Comparison of ENCODE assay signal across 10 cellular contexts in the genomic region with DNA sequence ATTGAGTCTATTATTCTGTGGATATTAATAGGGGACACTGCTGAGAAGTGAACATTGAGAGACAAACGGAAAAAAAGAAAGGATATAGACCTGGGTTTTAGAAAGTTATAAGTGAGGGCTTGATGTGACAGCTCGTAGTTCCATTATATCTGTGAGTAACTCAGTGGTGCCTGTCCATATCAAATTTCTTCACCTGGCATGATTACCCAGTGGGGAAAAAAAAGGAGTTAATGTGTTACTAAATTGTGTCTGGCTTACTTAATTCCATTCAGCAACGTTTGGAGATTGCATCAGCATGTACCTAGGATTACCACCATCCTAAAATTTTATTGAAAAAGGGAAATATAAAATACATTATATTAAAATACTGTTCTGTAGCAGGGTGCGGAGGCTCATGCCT.
"Had no signal": no experiment of that assay in that cellular context is flagged by ENCODE, and none has a peak within 500 bp of the region (broad histone marks: within the 10 kb centered on the region; RNA-seq: fewer than 3 reads in every experiment).

No MANE protein-coding gene starts in this region.

- H3K9me3 ChIP-seq: HAP-1 had no signal

- H3K27ac ChIP-seq: GM23248 had no signal

- H3K36me3 ChIP-seq: HAP-1 had no signal

- H3K9ac ChIP-seq: GM23248 had no signal

- ATAC-seq: HCT116, K562 had no signal

- H3K4me3 ChIP-seq: GM23248, HAP-1, K562 had no signal

- H3K4me1 ChIP-seq: HAP-1 had no signal

- FAIRE-seq: HTR-8/SVneo, K562 had no signal

- H2AFZ ChIP-seq: GM23248 had no signal

- DNase-seq: GM23248, GOT3, H7, HFFc6, IMR-90, KG1 had no signal
